In the genomic region with DNA sequence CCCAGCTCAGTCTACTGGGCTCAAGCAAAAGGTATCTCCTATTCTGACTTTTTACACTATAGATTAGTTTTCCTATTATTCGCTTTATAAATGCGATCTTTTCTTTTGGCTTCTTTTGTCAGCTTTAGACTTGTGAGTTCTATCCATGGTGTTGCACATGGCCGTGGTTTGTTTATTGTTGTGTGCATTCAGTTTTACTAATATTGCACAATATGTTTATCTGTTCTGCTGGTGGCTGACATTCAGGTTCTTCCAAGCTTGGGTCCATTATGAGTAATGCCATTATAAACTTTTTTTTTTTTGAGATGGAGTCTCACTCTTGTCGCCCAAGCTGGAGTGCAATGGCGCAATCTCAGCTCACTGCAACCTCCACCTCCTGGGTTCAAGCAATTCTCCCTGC, we compare ENCODE assay signal across 3 cellular contexts. TPM values are rescaled to one million over a fixed set of nuclear protein-coding genes. Genes with fewer than 3 reads are reported as not detected.
"Had no signal": no experiment of that assay in that cellular context is flagged by ENCODE, and none has a peak within 500 bp of the region (broad histone marks: within the 10 kb centered on the region; RNA-seq: fewer than 3 reads in every experiment).

No MANE protein-coding gene starts in this region.

RNA-seq across cellular contexts. Expression of gene FANK1, which starts 30.9 kb away (rescaled TPM):
- total RNA-seq: activated CD4-positive, alpha-beta T cell treated with anti-CD3 and anti-CD28 coated beads, Interleukin-2, amount 10 ng/mL, durations not matched to agents 24 days and 14 days; activated CD8-positive, alpha-beta T cell treated with anti-CD3 and anti-CD28 coated beads, Interleukin-2, amount 10 ng/mL, durations not matched to agents 7 days and 5 days; T-helper 1 cell treated with Interleukin-12 subunit alpha and Interleukin-12 subunit beta and Interleukin-4 antibody, amounts not matched to agents 30 ng/mL and 1 ng/mL, for 36 hours had no signal
